In genomic region chr1:94721240-94721639, GRCh38 we compare ENCODE assay signal across 12 cellular contexts.
DNase-seq lines count a peak whose midpoint lies in the region; ATAC-seq and TF ChIP-seq lines count a peak whose summit lies in the region.
"Had no signal": no experiment of that assay in that cellular context is flagged by ENCODE, and none has a peak within 500 bp of the region (broad histone marks: within the 10 kb centered on the region; RNA-seq: fewer than 3 reads in every experiment).

No MANE protein-coding gene starts in this region.

- no peaks in the 10 kb centered on the region for H4K20me1 ChIP-seq in H9 (ENCODE audit: control insufficient read depth, insufficient read depth, insufficient read length)

- H2BK12ac ChIP-seq in H9 (ENCODE audit: insufficient read length, low read depth, low read length) = no peak overlapping the region

- no peak overlapping the region for H3K4ac ChIP-seq in H9 (ENCODE audit: low read depth, low read length)

- H3K27me3 ChIP-seq in GM06990 (replicated peaks; ENCODE audit: control insufficient read depth, insufficient read depth, low read length) (no peaks in the 10 kb centered on the region), H9 (ENCODE audit: insufficient read depth, low read length) (no peaks in the 10 kb centered on the region)

- no peak overlapping the region for H3K56ac ChIP-seq in H9 (ENCODE audit: insufficient read length, low read depth, low read length)

- intact Hi-C loops in cardiac septum (cut with DNase I) = no loop called here

- no peak overlapping the region for H3K9ac ChIP-seq in H9 (ENCODE audit: extremely low read depth, insufficient read length, low read length)

- no peaks in the 10 kb centered on the region for H3K4me1 ChIP-seq in H9 (ENCODE audit: insufficient read depth, low read length)

- H3K79me1 ChIP-seq in H9 (ENCODE audit: insufficient read depth, low read depth, low read length, poor library complexity, severe bottlenecking) = no peaks in the 10 kb centered on the region

- no peak overlapping the region for H2AK5ac ChIP-seq in H9 (ENCODE audit: insufficient read length, low read length)

- no peak overlapping the region for H4K8ac ChIP-seq in H9 (replicated peaks; ENCODE audit: insufficient read length, low read depth, low read length)

- H3K9me3 ChIP-seq in H9 (ENCODE audit: control insufficient read depth, low read depth, low read length) = no peaks in the 10 kb centered on the region

- no peak overlapping the region for H3K4me2 ChIP-seq in H9 (ENCODE audit: insufficient read depth, insufficient read length, low read length)

- H2BK15ac ChIP-seq in H9 (ENCODE audit: low read depth, low read length) = no peak overlapping the region

- H3T11ph ChIP-seq in H9 (ENCODE audit: low read length) = no peak overlapping the region

- DNase-seq in GM06990 (ENCODE audit: extremely low read depth, insufficient read length) (peak; percentile 41), cardiac septum (ENCODE audit: low spot score) (peak; percentile 78), NCI-H2196 treated with DMSO at 0.1 percent for 48 hours (lab: John Stamatoyannopoulos, UW; ENCODE audit: unreplicated experiment) (no peak), H9 (no peak), NCI-H2081 treated with DMSO at 0.1 percent for 48 hours (lab: John Stamatoyannopoulos, UW) (no peak)
- no peak for DNase-seq in stimulated activated naive CD4-positive, alpha-beta T cell treated with Interleukin-2 at 50 U/mL for 16 hours (lab: John Stamatoyannopoulos, UW)
- DNase-seq: activated CD8-positive, alpha-beta memory T cell treated with anti-CD3 and anti-CD28 coated beads, Interleukin-2, amount 50 U/mL, for 48 hours; caudate nucleus had no signal

- H3K18ac ChIP-seq in H9 (ENCODE audit: insufficient read length, low read depth, low read length) = no peak overlapping the region

- peak; percentile 39 for ATAC-seq in GM21360 (IDR thresholded peaks at IDR 0.05; ENCODE audit: unreplicated experiment)
- ATAC-seq in HG03442 (IDR thresholded peaks at IDR 0.05; ENCODE audit: unreplicated experiment) = peak; percentile 34
- ATAC-seq: Panc1 had no signal

- WGBS in H9 (ENCODE audit: extremely low coverage, insufficient read length, low lambda C conversion rate) = no CpG with 5 or more reads among the region's 7 CpGs

- TF ChIP-seq CTCF in GM06990 (IDR thresholded peaks at IDR 0.05; ENCODE audit: insufficient read depth, low read length, poor library complexity, severe bottlenecking) = no peak
- no peak for TF ChIP-seq CTCF in H9 (conservative IDR thresholded peaks at IDR 0.05)

- H2BK5ac ChIP-seq in H9 (ENCODE audit: insufficient read length, low read length) = no peak overlapping the region

- no peaks in the 10 kb centered on the region for H3K23me2 ChIP-seq in H9 (ENCODE audit: insufficient read length, low read depth, low read length, poor library complexity, severe bottlenecking)

- H3K23ac ChIP-seq in H9 (ENCODE audit: insufficient read length, low read depth, low read length) = no peak overlapping the region

- no peak overlapping the region for H2BK20ac ChIP-seq in H9 (ENCODE audit: low read depth, low read length, poor library complexity, severe bottlenecking)

- no peaks in the 10 kb centered on the region for H3K36me3 Mint-ChIP-seq in H9 (ENCODE audit: insufficient read depth in 1 of 3, low read depth in 3 of 3)

- no peak overlapping the region for H4K91ac ChIP-seq in H9 (ENCODE audit: insufficient read length, low read depth, low read length)

- H3K36me3 ChIP-seq in GM06990 (ENCODE audit: control insufficient read depth, insufficient read depth, low read length) = no peaks in the 10 kb centered on the region

- H3K27ac ChIP-seq in H9 (ENCODE audit: insufficient read length, low read depth, low read length) = no peak overlapping the region
- H3K27ac ChIP-seq: C4-2B had no signal

- H3K9me3 Mint-ChIP-seq in H9 = no peaks in the 10 kb centered on the region

- no peak overlapping the region for H3K27ac Mint-ChIP-seq in H9

- H3K4me3 Mint-ChIP-seq in H9 = no peak overlapping the region

- no peak overlapping the region for H2AFZ ChIP-seq in H9 (ENCODE audit: low read length)

- H3K14ac ChIP-seq in H9 (ENCODE audit: insufficient read depth, low read length) = no peak overlapping the region

- H2BK120ac ChIP-seq in H9 (ENCODE audit: low read depth, low read length, poor library complexity, severe bottlenecking) = no peak overlapping the region

- no peaks in the 10 kb centered on the region for H3K27me3 Mint-ChIP-seq in H9 (ENCODE audit: low read depth)

- H4K5ac ChIP-seq in H9 (ENCODE audit: insufficient read length, low read depth, low read length) = no peak overlapping the region

- H3K4me3 ChIP-seq in GM06990 (replicated peaks; ENCODE audit: low read depth, low read length) = no peak overlapping the region

- no peaks in the 10 kb centered on the region; the same call in 1 of the 2 replicates for H3K79me2 ChIP-seq in H9 (ENCODE audit: insufficient read depth, low read length)

- H3K4me1 Mint-ChIP-seq in H9 = peaks cover 4 to 6% of the 10 kb centered on the region in 2 experiments

Comparison
In these comparisons a context has a peak if more than half of its experiments do, and no peak if none do; other contexts are left out.
1. DNase-seq: peak in GM06990 (single experiment) and cardiac septum (single experiment); none in stimulated activated naive CD4-positive, alpha-beta T cell treated with Interleukin-2 at 50 U/mL for 16 hours (single experiment), NCI-H2196 treated with DMSO at 0.1 percent for 48 hours (single experiment), H9 (single experiment) and NCI-H2081 treated with DMSO at 0.1 percent for 48 hours (single experiment).